ENCODE assay signal across 8 cellular contexts in genomic region chr9:111037744-111038335, GRCh38. TPM values are rescaled to one million over a fixed set of nuclear protein-coding genes. Genes with fewer than 3 reads are reported as not detected.
A peak's percentile ranks its signal among the peaks of the same experiment; 100 is the strongest.
DNase-seq lines count a peak whose midpoint lies in the region; ATAC-seq and TF ChIP-seq lines count a peak whose summit lies in the region.

No MANE protein-coding gene starts in this region.

- H3K27ac ChIP-seq in GM23338 (ENCODE audit: low read depth) (no peak overlapping the region), Peyer's patch (peak overlapping the region; percentile 74 to 92 (median 89))

- H3K4me1 Mint-ChIP-seq in Caco-2 (ENCODE audit: low read depth, unreplicated experiment), result peaks cover 27% of the 10 kb centered on the region
- H3K4me1 Mint-ChIP-seq in GM23338, result peaks cover 37% of the 10 kb centered on the region
- peaks cover 42% of the 10 kb centered on the region for H3K4me1 Mint-ChIP-seq in nephron progenitor cell

- CTCF ChIA-PET in Caco-2 (lab: Charles Lee), result no interaction called here

- H3K36me3 Mint-ChIP-seq in Caco-2 (ENCODE audit: insufficient read depth, unreplicated experiment), result peaks cover 6% of the 10 kb centered on the region
- H3K36me3 Mint-ChIP-seq in GM23338 (ENCODE audit: low read depth), result no peaks in the 10 kb centered on the region; the same call in 2 of the 3 replicates
- no peaks in the 10 kb centered on the region for H3K36me3 Mint-ChIP-seq in nephron progenitor cell (ENCODE audit: low read depth)

- peak overlapping the region; percentile 58 for H3K4me3 ChIP-seq in Caco-2 (ENCODE audit: low read depth, low read length)
- peak overlapping the region; percentile 79 for H3K4me3 ChIP-seq in GM23338
- peak overlapping the region; percentile 40 to 94 (median 72) for H3K4me3 ChIP-seq in Peyer's patch
- H3K4me3 ChIP-seq in fibroblast of mammary gland (ENCODE audit: control insufficient read depth, low read depth, low read length), result peak overlapping the region; percentile 83

- BruUV-seq in Caco-2 (replicated peaks; lab: Mats Ljungman, UMichigan), result no TSS peak

- H3F3A ChIP-seq in GM23338 (replicated peaks; ENCODE audit: low read depth), result no peaks in the 10 kb centered on the region

- no peaks in the 10 kb centered on the region for H3K9me2 ChIP-seq in GM23338 (ENCODE audit: insufficient read depth)

- ATAC-seq in GM23338 (peak; percentile 67), HG02852 (IDR thresholded peaks at IDR 0.05; ENCODE audit: unreplicated experiment) (no peak), HG02970 (IDR thresholded peaks at IDR 0.05; ENCODE audit: low FRiP score, unreplicated experiment) (no peak)

- H3K27me3 ChIP-seq in Caco-2 (replicated peaks; ENCODE audit: control insufficient read depth, insufficient read depth, low read length) (no peaks in the 10 kb centered on the region), GM23338 (ENCODE audit: insufficient read depth) (peaks cover 41% of the 10 kb centered on the region), Peyer's patch (no peaks in the 10 kb centered on the region)

- H3K4me2 ChIP-seq in GM23338, result peak overlapping the region; percentile 77

- H3K79me2 ChIP-seq in GM23338 (replicated peaks; ENCODE audit: insufficient read depth), result peaks cover 9% of the 10 kb centered on the region; the same call in 1 of the 2 replicates

- DNase-seq in Caco-2, result peak; percentile 60 to 82
- DNase-seq in GM23338 (ENCODE audit: low spot score), result peak; percentile 82
- peak in 2 of 3 donors; percentile 55 to 67 for DNase-seq in Peyer's patch
- DNase-seq in fibroblast of mammary gland (ENCODE audit: low read depth), result peak; percentile 30
- DNase-seq in nephron progenitor cell, result peak; percentile 77
- DNase-seq in activated gamma-delta T cell (lab: John Stamatoyannopoulos, UW), result no peak

- H3K4me1 ChIP-seq in Caco-2 (peaks cover 9% of the 10 kb centered on the region; the same call in 1 of the 2 replicates), GM23338 (ENCODE audit: insufficient read depth) (peaks cover 16% of the 10 kb centered on the region), Peyer's patch (peaks cover 0 to 3% (median 0%) of the 10 kb centered on the region in 4 donors)

- H3K4me3 Mint-ChIP-seq in Caco-2 (ENCODE audit: unreplicated experiment) (peak overlapping the region; percentile 100), GM23338 (peak overlapping the region; percentile 73; the same call in 2 of the 3 replicates), nephron progenitor cell (peak overlapping the region; percentile 85)

- peak overlapping the region; percentile 81 for H2AFZ ChIP-seq in GM23338

- H3K27ac Mint-ChIP-seq in Caco-2 (ENCODE audit: unreplicated experiment) (peak overlapping the region; percentile 95), GM23338 (no peak overlapping the region), nephron progenitor cell (no peak overlapping the region)

- TF ChIP-seq CTCF in Caco-2 (IDR thresholded peaks at IDR 0.05; ENCODE audit: insufficient read depth in 1 of 2, low read depth in 1 of 2, low read length in 1 of 2, severe bottlenecking in 1 of 2, unreplicated experiment in 1 of 2) (peak; percentile 37 to 41), GM23338 (conservative IDR thresholded peaks at IDR 0.05; ENCODE audit: low read depth in 2 of 2) (peak in 1 of 2 experiments; percentile 60; a peak in 2 of 4 replicates), Peyer's patch (IDR thresholded peaks at IDR 0.05) (peak in 4 of 6 experiments; percentile 5 to 47 (median 28)), fibroblast of mammary gland (conservative IDR thresholded peaks at IDR 0.05; ENCODE audit: control insufficient read depth, insufficient read depth, low read depth, low read length) (no peak), nephron progenitor cell (IDR thresholded peaks at IDR 0.05) (peak; percentile 18)

- TF ChIP-seq POLR2A in Peyer's patch (IDR thresholded peaks at IDR 0.05), result peak; percentile 13 to 25

- POLR2A ChIA-PET in Caco-2 (lab: Charles Lee), result no interaction called here

- H3K9me3 ChIP-seq in Caco-2, result no peaks in the 10 kb centered on the region
- H3K9me3 ChIP-seq in Peyer's patch, result no peaks in the 10 kb centered on the region

- no peaks in the 10 kb centered on the region for H3K27me3 Mint-ChIP-seq in Caco-2 (ENCODE audit: insufficient read depth, unreplicated experiment)
- peaks cover 23% of the 10 kb centered on the region for H3K27me3 Mint-ChIP-seq in GM23338 (ENCODE audit: insufficient read depth, low read depth, poor library complexity)
- H3K27me3 Mint-ChIP-seq in nephron progenitor cell (ENCODE audit: low read depth, poor library complexity), result peaks cover 48% of the 10 kb centered on the region

- H3K9me3 Mint-ChIP-seq in Caco-2 (ENCODE audit: unreplicated experiment), result no peaks in the 10 kb centered on the region
- H3K9me3 Mint-ChIP-seq in GM23338, result no peaks in the 10 kb centered on the region; the same call in 2 of the 3 replicates
- no peaks in the 10 kb centered on the region for H3K9me3 Mint-ChIP-seq in nephron progenitor cell

- H4K20me1 ChIP-seq in GM23338 (replicated peaks; ENCODE audit: insufficient read depth), result no peaks in the 10 kb centered on the region

- H3K36me3 ChIP-seq in Caco-2 (ENCODE audit: control insufficient read depth, insufficient read depth, low read length) (no peaks in the 10 kb centered on the region), GM23338 (ENCODE audit: insufficient read depth) (no peaks in the 10 kb centered on the region), Peyer's patch (no peaks in the 10 kb centered on the region)

- intact Hi-C loops in Caco-2 (cut with micrococcal nuclease; ENCODE audit: unreplicated experiment), result loop anchor here (1.0 to 5.0 kb wide), 9 partner anchors 68 to 400 kb away; no protein-coding TSS in a partner anchor

TF ChIP-seq in GM23338, 12 proteins besides CTCF, POLR2A, EP300 and RAD21 (continues in another document):
- TF ChIP-seq NANOG (IDR thresholded peaks at IDR 0.05; ENCODE audit: borderline replicate concordance), result no peak
- no peak for TF ChIP-seq ZNF462 (CRISPR knock-in tag; IDR thresholded peaks at IDR 0.05)

RNA-seq across cellular contexts. Expression of gene LPAR1, which starts 0.4 kb away (rescaled TPM):
- 19.8 and 20.3 TPM in 2 replicates for total RNA-seq in Caco-2 (2022)
- 2.9 and 3.8 TPM in 2 replicates for total RNA-seq in GM23338 (2014; rRNA removed; shearing (Covaris generic))
- 0.66 and 1.0 TPM in 2 replicates for polyA plus RNA-seq in GM23338 (2016; fragmentation: Nextera tagmentation; extraction: Ambion mirVana)
- total RNA-seq in Peyer's patch, result 10 to 100 TPM; 25.0 to 56.1 (median 31.9) TPM
